In the genomic region with DNA sequence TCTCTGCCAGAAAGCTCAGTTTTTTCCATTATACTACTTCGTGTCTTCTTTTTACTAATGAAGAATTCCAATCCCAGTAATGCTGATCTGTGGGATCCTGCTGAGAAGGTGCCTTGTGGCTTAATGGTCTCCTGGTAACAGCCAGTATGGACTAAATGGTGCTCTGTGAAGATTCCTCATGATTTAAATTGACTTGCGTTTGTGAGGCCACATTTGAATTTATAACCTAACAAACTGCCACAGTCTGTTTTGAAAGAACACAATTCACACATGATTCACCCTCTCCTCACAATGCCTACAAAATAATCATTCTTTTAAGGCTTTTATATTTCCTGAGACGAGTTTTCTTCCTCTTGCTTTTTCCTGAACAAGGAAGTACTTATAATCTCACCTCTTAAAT, we compare ENCODE assay signal across 1 cellular context.
TF ChIP-seq lines count a peak whose summit lies in the region.

No MANE protein-coding gene starts in this region.

TF ChIP-seq in GM23338, 12 proteins besides CTCF, POLR2A, EP300 and RAD21:
- TF ChIP-seq, protein P1, sequence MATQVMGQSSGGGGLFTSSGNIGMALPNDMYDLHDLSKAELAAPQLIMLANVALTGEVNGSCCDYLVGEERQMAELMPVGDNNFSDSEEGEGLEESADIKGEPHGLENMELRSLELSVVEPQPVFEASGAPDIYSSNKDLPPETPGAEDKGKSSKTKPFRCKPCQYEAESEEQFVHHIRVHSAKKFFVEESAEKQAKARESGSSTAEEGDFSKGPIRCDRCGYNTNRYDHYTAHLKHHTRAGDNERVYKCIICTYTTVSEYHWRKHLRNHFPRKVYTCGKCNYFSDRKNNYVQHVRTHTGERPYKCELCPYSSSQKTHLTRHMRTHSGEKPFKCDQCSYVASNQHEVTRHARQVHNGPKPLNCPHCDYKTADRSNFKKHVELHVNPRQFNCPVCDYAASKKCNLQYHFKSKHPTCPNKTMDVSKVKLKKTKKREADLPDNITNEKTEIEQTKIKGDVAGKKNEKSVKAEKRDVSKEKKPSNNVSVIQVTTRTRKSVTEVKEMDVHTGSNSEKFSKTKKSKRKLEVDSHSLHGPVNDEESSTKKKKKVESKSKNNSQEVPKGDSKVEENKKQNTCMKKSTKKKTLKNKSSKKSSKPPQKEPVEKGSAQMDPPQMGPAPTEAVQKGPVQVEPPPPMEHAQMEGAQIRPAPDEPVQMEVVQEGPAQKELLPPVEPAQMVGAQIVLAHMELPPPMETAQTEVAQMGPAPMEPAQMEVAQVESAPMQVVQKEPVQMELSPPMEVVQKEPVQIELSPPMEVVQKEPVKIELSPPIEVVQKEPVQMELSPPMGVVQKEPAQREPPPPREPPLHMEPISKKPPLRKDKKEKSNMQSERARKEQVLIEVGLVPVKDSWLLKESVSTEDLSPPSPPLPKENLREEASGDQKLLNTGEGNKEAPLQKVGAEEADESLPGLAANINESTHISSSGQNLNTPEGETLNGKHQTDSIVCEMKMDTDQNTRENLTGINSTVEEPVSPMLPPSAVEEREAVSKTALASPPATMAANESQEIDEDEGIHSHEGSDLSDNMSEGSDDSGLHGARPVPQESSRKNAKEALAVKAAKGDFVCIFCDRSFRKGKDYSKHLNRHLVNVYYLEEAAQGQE (IDR thresholded peaks at IDR 0.05; ENCODE audit: unreplicated experiment) = no peak
- no peak for TF ChIP-seq EZH2phosphoT487 (IDR thresholded peaks at IDR 0.05; ENCODE audit: unreplicated experiment)
